Comparison of ENCODE assay signal across 7 cellular contexts in genomic region chr6:142844065-142844755, GRCh38.
DNase-seq lines count a peak whose midpoint lies in the region; ATAC-seq and TF ChIP-seq lines count a peak whose summit lies in the region.

No MANE protein-coding gene starts in this region.

- peak overlapping the region; percentile 89 for H3K27ac ChIP-seq in psoas muscle

- no peaks in the 10 kb centered on the region for H3K27me3 ChIP-seq in psoas muscle (ENCODE audit: insufficient read depth in 3 of 3, low read length in 2 of 3)

- TF ChIP-seq CTCF in psoas muscle (IDR thresholded peaks at IDR 0.05) = no peak

- peak; percentile 26 for ATAC-seq in HG02981 (IDR thresholded peaks at IDR 0.05; ENCODE audit: unreplicated experiment)
- no peak for ATAC-seq in psoas muscle
- no peak for ATAC-seq in GM18868 (IDR thresholded peaks at IDR 0.05; ENCODE audit: unreplicated experiment)
- ATAC-seq in HG03565 (IDR thresholded peaks at IDR 0.05; ENCODE audit: unreplicated experiment) = no peak

- H3K4me1 ChIP-seq in psoas muscle = peaks cover 74% of the 10 kb centered on the region

- DNase-seq in amniotic stem cell (lab: John Stamatoyannopoulos, UW) = peak; percentile 36
- no peak for DNase-seq in psoas muscle
- DNase-seq in COLO829 (ENCODE audit: low spot score) = no peak

- H3K9me3 ChIP-seq in psoas muscle = no peaks in the 10 kb centered on the region

- 54 to 67% (median 54%) methylated on average over 6 of the region's 6 CpGs for WGBS in psoas muscle, 3 donors

- H3K36me3 ChIP-seq in psoas muscle (ENCODE audit: insufficient read depth in 1 of 2, low read depth in 1 of 2) = no peaks in the 10 kb centered on the region

- H3K4me3 ChIP-seq in GM08714 (ENCODE audit: low read length) (peak overlapping the region; percentile 65; the same call in 1 of the 2 replicates), psoas muscle (peak overlapping the region; percentile 59)

- intact Hi-C loops in psoas muscle (cut with DNase I) = no loop called here
